9 cellular contexts compared by ENCODE assay signal in the genomic region with DNA sequence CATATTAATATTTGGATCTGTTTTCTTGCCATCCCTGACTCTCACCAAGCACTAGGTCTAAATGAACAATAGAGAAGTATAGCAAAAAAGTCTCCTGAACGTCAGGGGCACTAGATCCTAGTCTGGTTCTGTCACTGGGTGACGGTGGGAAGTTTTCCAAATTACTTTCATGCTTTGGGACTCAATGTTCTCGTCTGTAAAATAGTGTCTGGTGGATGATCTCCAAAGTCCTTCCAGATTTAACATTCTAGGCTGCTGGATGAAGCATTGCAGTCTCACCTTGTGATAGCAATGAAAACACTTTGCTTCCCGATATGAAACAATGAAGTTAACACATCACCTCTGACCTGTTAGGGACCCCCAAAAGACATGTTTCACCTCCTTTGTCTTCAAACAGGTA.
"Had no signal": no experiment of that assay in that cellular context is flagged by ENCODE, and none has a peak within 500 bp of the region (broad histone marks: within the 10 kb centered on the region; RNA-seq: fewer than 3 reads in every experiment).

No MANE protein-coding gene starts in this region.

- ATAC-seq: HCT116, HepG2, K562 had no signal

- H3K36me3 ChIP-seq: HAP-1 had no signal

- H2AFZ ChIP-seq: GM23248 had no signal

- H3K9ac ChIP-seq: GM23248 had no signal

- H3K9me3 ChIP-seq: HAP-1 had no signal

- DNase-seq: GM23248, GOT3, H7, HFFc6 had no signal

- FAIRE-seq: HepG2, K562 had no signal

- H3K4me1 ChIP-seq: HAP-1 had no signal

- H3K4me3 ChIP-seq: GM23248, HAP-1, K562 had no signal

- H3K27ac ChIP-seq: GM23248, HL-60 had no signal
